In genomic region chr20:41339957-41340326, GRCh38 we compare ENCODE assay signal across 8 cellular contexts. TPM values are rescaled to one million over a fixed set of nuclear protein-coding genes. Genes with fewer than 3 reads are reported as not detected.
DNase-seq lines count a peak whose midpoint lies in the region; ATAC-seq, FAIRE-seq and TF ChIP-seq lines count a peak whose summit lies in the region.

No MANE protein-coding gene starts in this region.

- TF ChIP-seq CTCF in GM10266 (IDR thresholded peaks at IDR 0.05; ENCODE audit: control insufficient read depth, insufficient read depth, low read depth, missing control alignments) (peak; percentile 99), keratinocyte (optimal IDR thresholded peaks at IDR 0.05 in 1 of 3, IDR thresholded peaks at IDR 0.05 in 1 of 3, conservative IDR thresholded peaks at IDR 0.05 in 1 of 3; ENCODE audit: extremely low read depth in 1 of 3, insufficient read depth in 2 of 3, low read length in 3 of 3) (peak; percentile 94 to 99 (median 98))

- ATAC-seq in HG03045 (IDR thresholded peaks at IDR 0.05; ENCODE audit: unreplicated experiment) (peak; percentile 69), HG02840 (IDR thresholded peaks at IDR 0.05; ENCODE audit: low FRiP score, unreplicated experiment) (no peak)

- peak overlapping the region; percentile 68 for H3K27ac ChIP-seq in keratinocyte (ENCODE audit: control insufficient read depth, insufficient read depth, low read length)

- H2AFZ ChIP-seq in keratinocyte (ENCODE audit: control insufficient read depth, low read length): peak overlapping the region; percentile 91

- FAIRE-seq in keratinocyte (lab: Jason Lieb, UNC): peak; percentile 93

- DNase-seq in GM10266 (ENCODE audit: extremely low spot score): peak; percentile 79
- DNase-seq in NCI-H2196 treated with DMSO at 0.1 percent for 48 hours (lab: John Stamatoyannopoulos, UW; ENCODE audit: unreplicated experiment): peak; percentile 83
- peak; percentile 93 for DNase-seq in activated CD4-positive, CD25-positive, alpha-beta regulatory T cell treated with anti-CD3 and anti-CD28 coated beads, Interleukin-2, amount 50 U/mL, for 72 hours
- peak; percentile 79 for DNase-seq in cerebellar cortex (ENCODE audit: low spot score)
- peak; percentile 62 for DNase-seq in keratinocyte (ENCODE audit: low read depth, low spot score)
- DNase-seq in stimulated activated CD4-positive, alpha-beta T cell treated with anti-CD3 and anti-CD28 coated beads, Interleukin-12 subunit alpha, Interleukin-12 subunit beta, amount 100 ng/mL, for 48 hours (ENCODE audit: low read depth in 2 of 3, low spot score in 1 of 3): peak; percentile 72 to 94 (median 77)

- H3K9ac ChIP-seq in keratinocyte (ENCODE audit: control insufficient read depth, extremely low read depth, insufficient read depth, low read length): peak overlapping the region; percentile 65

- peaks cover 18% of the 10 kb centered on the region for H3K79me2 ChIP-seq in keratinocyte (ENCODE audit: control insufficient read depth, insufficient read depth, low read length)

- H3K27me3 ChIP-seq in keratinocyte (ENCODE audit: control insufficient read depth, extremely low read depth, insufficient read depth, low read length): no peaks in the 10 kb centered on the region

- peak overlapping the region; percentile 95 for H3K4me2 ChIP-seq in keratinocyte (ENCODE audit: control insufficient read depth, extremely low read depth, insufficient read depth, low read depth, low read length)

- H3K4me3 ChIP-seq in keratinocyte (ENCODE audit: control insufficient read depth in 2 of 3, extremely low read depth in 1 of 3, insufficient read depth in 2 of 3, low read depth in 1 of 3, low read length in 3 of 3): peak overlapping the region; percentile 58 to 85 (median 69)

- dilution Hi-C loops in keratinocyte (cut with MboI; ENCODE audit: extremely low pct_ligation_motif_present, low sequenced_read_pairs): no loop called here

- peaks cover 21% of the 10 kb centered on the region for H3K4me1 ChIP-seq in keratinocyte (ENCODE audit: control insufficient read depth, extremely low read depth, insufficient read depth, low read length)

- no peaks in the 10 kb centered on the region for H4K20me1 ChIP-seq in keratinocyte (ENCODE audit: control insufficient read depth, extremely low read depth, insufficient read depth, low read length)

- H3K9me3 ChIP-seq in keratinocyte (ENCODE audit: control insufficient read depth, low read depth, low read length): no peaks in the 10 kb centered on the region

- no peaks in the 10 kb centered on the region for H3K9me1 ChIP-seq in keratinocyte (ENCODE audit: control insufficient read depth, extremely low read depth, insufficient read depth, low read length)

- peaks cover 0 to 4% of the 10 kb centered on the region in 2 experiments for H3K36me3 ChIP-seq in keratinocyte (ENCODE audit: control insufficient read depth in 2 of 2, extremely low read depth in 1 of 2, insufficient read depth in 2 of 2, low read length in 2 of 2)

RNA-seq across cellular contexts. Expression of gene LPIN3, which starts 0.7 kb away (rescaled TPM):
- 15.6 to 32.4 TPM (median 18.1 TPM) in 3 replicates for polyA plus RNA-seq in keratinocyte
- polyA plus RNA-seq in keratinocyte (2011; ENCODE audit: low read depth): 6.8 TPM
- polyA plus RNA-seq in keratinocyte (2011; cell fraction: cytosol; rRNA removed): 5.0 and 6.8 TPM in 2 replicates
- polyA plus RNA-seq in keratinocyte (2011; cell fraction: nucleus; rRNA removed): 99.7 and 132 TPM in 2 replicates
- polyA plus RNA-seq in keratinocyte (2012; ENCODE audit: low replicate concordance): 12.8 and 16.4 TPM in 2 replicates
- polyA minus RNA-seq in keratinocyte: 24.5 to 32.6 TPM (median 26.3 TPM) in 3 replicates
- 6.7 TPM for polyA minus RNA-seq in keratinocyte (2011; cell fraction: cytosol; rRNA and poly(A)+ RNA removed)
- polyA minus RNA-seq in keratinocyte (2011; cell fraction: nucleus; rRNA and poly(A)+ RNA removed): 30.2 and 32.1 TPM in 2 replicates

RNA-seq across cellular contexts. Expression of gene ZHX3, which starts 22.4 kb away (rescaled TPM):
- polyA plus RNA-seq in keratinocyte: 12.6 to 19.6 TPM (median 16.5 TPM) in 3 replicates
- 7.5 TPM for polyA plus RNA-seq in keratinocyte (2011; ENCODE audit: low read depth)
- 17.2 and 21.0 TPM in 2 replicates for polyA plus RNA-seq in keratinocyte (2011; cell fraction: cytosol; rRNA removed)
- polyA plus RNA-seq in keratinocyte (2011; cell fraction: nucleus; rRNA removed): 30.8 and 35.5 TPM in 2 replicates
- polyA plus RNA-seq in keratinocyte (2012; ENCODE audit: low replicate concordance): 6.7 and 16.3 TPM in 2 replicates
- 33.7 to 81.9 TPM (median 44.3 TPM) in 3 replicates for polyA minus RNA-seq in keratinocyte
- 21.5 TPM for polyA minus RNA-seq in keratinocyte (2011; cell fraction: cytosol; rRNA and poly(A)+ RNA removed)
- 14.6 and 35.0 TPM in 2 replicates for polyA minus RNA-seq in keratinocyte (2011; cell fraction: nucleus; rRNA and poly(A)+ RNA removed)

RNA-seq across cellular contexts. Expression of gene EMILIN3, which starts 26.7 kb away (rescaled TPM):
- polyA plus RNA-seq in keratinocyte: not detected in 3 replicates
- not detected for polyA plus RNA-seq in keratinocyte (2011; ENCODE audit: low read depth)
- not detected in 2 replicates for polyA plus RNA-seq in keratinocyte (2011; cell fraction: cytosol; rRNA removed)
- polyA plus RNA-seq in keratinocyte (2011; cell fraction: nucleus; rRNA removed): not detected in 2 replicates
- 0.07 TPM in 1 of 2 replicates, not detected in the other for polyA plus RNA-seq in keratinocyte (2012; ENCODE audit: low replicate concordance)
- not detected in 3 replicates for polyA minus RNA-seq in keratinocyte
- polyA minus RNA-seq in keratinocyte (2011; cell fraction: cytosol; rRNA and poly(A)+ RNA removed): not detected
- polyA minus RNA-seq in keratinocyte (2011; cell fraction: nucleus; rRNA and poly(A)+ RNA removed): not detected in 2 replicates
